In genomic region chr14:103697601-103698379, GRCh38 we compare ENCODE assay signal across 11 cellular contexts. TPM values are rescaled to one million over a fixed set of nuclear protein-coding genes. Genes with fewer than 3 reads are reported as not detected.
DNase-seq lines count a peak whose midpoint lies in the region; ATAC-seq, FAIRE-seq and TF ChIP-seq lines count a peak whose summit lies in the region.
"Had no signal": no experiment of that assay in that cellular context is flagged by ENCODE, and none has a peak within 500 bp of the region (broad histone marks: within the 10 kb centered on the region; RNA-seq: fewer than 3 reads in every experiment).

No MANE protein-coding gene starts in this region.

- peaks cover 5% of the 10 kb centered on the region for H3K4me1 Mint-ChIP-seq in stimulated activated naive CD8-positive, alpha-beta T cell treated with anti-CD3 and anti-CD28 coated beads, Interleukin-15, Interleukin-2, amounts not matched to agents 100 ng/mL and 50 ng/mL, for 24 hours (ENCODE audit: low read depth)
- H3K4me1 Mint-ChIP-seq in activated T-helper 2 cell treated with anti-CD3 and anti-CD28 coated beads, Interferon-gamma antibody, Interleukin-2, Interleukin-4, amounts not matched to agents 10 μg/mL and 5 μg/mL and 100 μg/mL, durations not matched to agents 14 hours and 24 hours and 36 hours (ENCODE audit: low read depth): no peaks in the 10 kb centered on the region

- CTCF ChIA-PET in GM10248 (lab: Yijun Ruan, JAX): interaction anchor here (2.3 kb wide), 1 partner anchor 17 kb away, joined by 7 read pairs; no protein-coding TSS in a partner anchor

- H4K91ac ChIP-seq in neuronal stem cell (ENCODE audit: low read depth, low read length, poor library complexity): no peak overlapping the region

- H2BK5ac ChIP-seq in neuronal stem cell (ENCODE audit: low read length): no peak overlapping the region

- H3K27me3 ChIP-seq in neuronal stem cell (ENCODE audit: control insufficient read depth in 3 of 3, insufficient read depth in 3 of 3, low read depth in 1 of 3, low read length in 3 of 3): no peaks in the 10 kb centered on the region

- H3K79me1 ChIP-seq in neuronal stem cell (ENCODE audit: low read depth, low read length): peaks cover 9% of the 10 kb centered on the region

- H3K4me1 ChIP-seq in neuronal stem cell (ENCODE audit: control insufficient read depth in 2 of 2, insufficient read depth in 1 of 2, low read depth in 1 of 2, low read length in 2 of 2): peaks cover 3 to 13% of the 10 kb centered on the region in 2 donors

- peak overlapping the region; percentile 38 for H3K18ac ChIP-seq in neuronal stem cell (ENCODE audit: low read length)

- H4K8ac ChIP-seq in neuronal stem cell (ENCODE audit: low read depth, low read length): peak overlapping the region; percentile 43

- POLR2A ChIA-PET in GM10248 (lab: Yijun Ruan, JAX): no interaction called here

- no peak for ATAC-seq in stimulated activated naive CD8-positive, alpha-beta T cell treated with anti-CD3 and anti-CD28 coated beads, Interleukin-15, Interleukin-2, amounts not matched to agents 100 U/mL and 50 U/mL, for 24 hours

- H3K4ac ChIP-seq in neuronal stem cell (ENCODE audit: low read length): no peak overlapping the region

- intact Hi-C loops in activated T-helper 2 cell treated with anti-CD3 and anti-CD28 coated beads, Interferon-gamma antibody, Interleukin-2, Interleukin-4, amounts not matched to agents 10 μg/mL and 5 μg/mL and 100 μg/mL, durations not matched to agents 14 hours and 24 hours and 36 hours (cut with micrococcal nuclease): no loop called here

- H3K14ac ChIP-seq in neuronal stem cell (ENCODE audit: low read length): no peak overlapping the region

- no peak overlapping the region for H2BK15ac ChIP-seq in neuronal stem cell (ENCODE audit: low read length)

- no peak overlapping the region for H2AK5ac ChIP-seq in neuronal stem cell (ENCODE audit: low read depth, low read length)

- peaks cover 13% of the 10 kb centered on the region for H3K36me3 Mint-ChIP-seq in stimulated activated naive CD8-positive, alpha-beta T cell treated with anti-CD3 and anti-CD28 coated beads, Interleukin-15, Interleukin-2, amounts not matched to agents 100 ng/mL and 50 ng/mL, for 24 hours (ENCODE audit: low read depth)
- H3K36me3 Mint-ChIP-seq in activated T-helper 2 cell treated with anti-CD3 and anti-CD28 coated beads, Interferon-gamma antibody, Interleukin-2, Interleukin-4, amounts not matched to agents 10 μg/mL and 5 μg/mL and 100 μg/mL, durations not matched to agents 14 hours and 24 hours and 36 hours (ENCODE audit: low read depth): peaks cover 39% of the 10 kb centered on the region

- no peak overlapping the region for H3K4me3 ChIP-seq in neuronal stem cell (ENCODE audit: low read length in 2 of 2)

- no peak for TF ChIP-seq CTCF in GM10248 (IDR thresholded peaks at IDR 0.05; ENCODE audit: control extremely low read depth, extremely low read depth, low read depth, missing control alignments)

- no peak overlapping the region for H2BK120ac ChIP-seq in neuronal stem cell (ENCODE audit: low read depth, low read length)

- peak overlapping the region; percentile 94 for H3K27ac ChIP-seq in cingulate gyrus (ENCODE audit: low read depth, low read length)
- H3K27ac ChIP-seq in neuronal stem cell (replicated peaks; ENCODE audit: low read length): no peak overlapping the region
- H3K27ac ChIP-seq: HL-60 had no signal

- FAIRE-seq in urothelium cell line (lab: Jason Lieb, UNC): no peak
- FAIRE-seq: GM19239 had no signal

- H3K9me3 Mint-ChIP-seq in stimulated activated naive CD8-positive, alpha-beta T cell treated with anti-CD3 and anti-CD28 coated beads, Interleukin-15, Interleukin-2, amounts not matched to agents 100 ng/mL and 50 ng/mL, for 24 hours: no peaks in the 10 kb centered on the region
- H3K9me3 Mint-ChIP-seq in activated T-helper 2 cell treated with anti-CD3 and anti-CD28 coated beads, Interferon-gamma antibody, Interleukin-2, Interleukin-4, amounts not matched to agents 10 μg/mL and 5 μg/mL and 100 μg/mL, durations not matched to agents 14 hours and 24 hours and 36 hours: no peaks in the 10 kb centered on the region

- no CpG with 5 or more reads among the region's 14 CpGs for WGBS in neuronal stem cell (ENCODE audit: extremely low coverage in 2 of 2, insufficient read length in 2 of 2, insufficient replicate concordance in 1 of 2), 2 donors

- H3K4me3 Mint-ChIP-seq in stimulated activated naive CD8-positive, alpha-beta T cell treated with anti-CD3 and anti-CD28 coated beads, Interleukin-15, Interleukin-2, amounts not matched to agents 100 ng/mL and 50 ng/mL, for 24 hours: no peak overlapping the region
- H3K4me3 Mint-ChIP-seq in activated T-helper 2 cell treated with anti-CD3 and anti-CD28 coated beads, Interferon-gamma antibody, Interleukin-2, Interleukin-4, amounts not matched to agents 10 μg/mL and 5 μg/mL and 100 μg/mL, durations not matched to agents 14 hours and 24 hours and 36 hours (ENCODE audit: low read depth): no peak overlapping the region

- DNase-seq in stimulated activated naive CD8-positive, alpha-beta T cell treated with anti-CD3 and anti-CD28 coated beads, Interleukin-15, Interleukin-2, amounts not matched to agents 100 U/mL and 50 U/mL, for 24 hours: no peak
- no peak for DNase-seq in neuronal stem cell (ENCODE audit: low spot score)
- no peak for DNase-seq in kidney tubule cell (ENCODE audit: low spot score)
- DNase-seq in urothelium cell line (ENCODE audit: low spot score): no peak
- DNase-seq in activated T-helper 2 cell treated with anti-CD3 and anti-CD28 coated beads, Interferon-gamma antibody, Interleukin-2, Interleukin-4, amounts not matched to agents 10 μg/mL and 5 μg/mL and 100 μg/mL, durations not matched to agents 14 hours and 24 hours and 36 hours (ENCODE audit: low spot score): no peak
- no peak for DNase-seq in GM10248 (ENCODE audit: extremely low spot score)
- DNase-seq: NCI-H1105 treated with DMSO at 0.1 percent for 48 hours had no signal

- no peak overlapping the region for H3K9ac ChIP-seq in neuronal stem cell (ENCODE audit: low read depth, low read length, poor library complexity)

- H3K23ac ChIP-seq in neuronal stem cell (ENCODE audit: low read depth, low read length, poor library complexity): peak overlapping the region; percentile 85

- H3K36me3 ChIP-seq in neuronal stem cell (replicated peaks in 1 of 2; ENCODE audit: control insufficient read depth in 2 of 2, insufficient read depth in 2 of 2, low read length in 2 of 2): peaks cover 63 to 96% of the 10 kb centered on the region in 2 donors

- no peak overlapping the region for H3K4me2 ChIP-seq in neuronal stem cell (ENCODE audit: insufficient read depth, low read length, poor library complexity, severe bottlenecking)

- peak overlapping the region; percentile 36 for H3K27ac Mint-ChIP-seq in stimulated activated naive CD8-positive, alpha-beta T cell treated with anti-CD3 and anti-CD28 coated beads, Interleukin-15, Interleukin-2, amounts not matched to agents 100 ng/mL and 50 ng/mL, for 24 hours
- no peak overlapping the region for H3K27ac Mint-ChIP-seq in activated T-helper 2 cell treated with anti-CD3 and anti-CD28 coated beads, Interferon-gamma antibody, Interleukin-2, Interleukin-4, amounts not matched to agents 10 μg/mL and 5 μg/mL and 100 μg/mL, durations not matched to agents 14 hours and 24 hours and 36 hours

- H2AFZ ChIP-seq in neuronal stem cell (ENCODE audit: low read length): no peak overlapping the region

- no peaks in the 10 kb centered on the region for H3K9me3 ChIP-seq in neuronal stem cell (replicated peaks in 1 of 2; ENCODE audit: control insufficient read depth in 2 of 2, insufficient read depth in 1 of 2, low read depth in 1 of 2, low read length in 2 of 2)

- H2BK12ac ChIP-seq in neuronal stem cell (ENCODE audit: low read length): no peak overlapping the region

- no peaks in the 10 kb centered on the region for H3K27me3 Mint-ChIP-seq in stimulated activated naive CD8-positive, alpha-beta T cell treated with anti-CD3 and anti-CD28 coated beads, Interleukin-15, Interleukin-2, amounts not matched to agents 100 ng/mL and 50 ng/mL, for 24 hours
- no peaks in the 10 kb centered on the region for H3K27me3 Mint-ChIP-seq in activated T-helper 2 cell treated with anti-CD3 and anti-CD28 coated beads, Interferon-gamma antibody, Interleukin-2, Interleukin-4, amounts not matched to agents 10 μg/mL and 5 μg/mL and 100 μg/mL, durations not matched to agents 14 hours and 24 hours and 36 hours (ENCODE audit: low read depth)

RNA-seq across cellular contexts. Expression of gene XRCC3, which starts 17.5 kb away (rescaled TPM):
- 31.8 TPM for polyA plus RNA-seq in neuronal stem cell (2013, experiment 1 of 2)
- polyA plus RNA-seq in neuronal stem cell (2013, experiment 2 of 2): 33.0 TPM
- total RNA-seq in activated T-helper 2 cell treated with anti-CD3 and anti-CD28 coated beads, Interferon-gamma antibody, Interleukin-2, Interleukin-4, amounts not matched to agents 10 μg/mL and 5 μg/mL and 100 μg/mL, durations not matched to agents 14 hours and 24 hours and 36 hours: 52.9 and 53.7 TPM in 2 replicates

RNA-seq across cellular contexts. Expression of gene ZFYVE21, which starts 17.8 kb away (rescaled TPM):
- polyA plus RNA-seq in neuronal stem cell (2013, experiment 1 of 2): 34.8 TPM
- polyA plus RNA-seq in neuronal stem cell (2013, experiment 2 of 2): 32.9 TPM
- 24.6 and 27.5 TPM in 2 replicates for total RNA-seq in activated T-helper 2 cell treated with anti-CD3 and anti-CD28 coated beads, Interferon-gamma antibody, Interleukin-2, Interleukin-4, amounts not matched to agents 10 μg/mL and 5 μg/mL and 100 μg/mL, durations not matched to agents 14 hours and 24 hours and 36 hours
